Comparison of ENCODE assay signal across 10 cellular contexts in genomic region chr16:67531247-67531646, GRCh38. TPM values are rescaled to one million over a fixed set of nuclear protein-coding genes. Genes with fewer than 3 reads are reported as not detected.
A peak's percentile ranks its signal among the peaks of the same experiment; 100 is the strongest.
DNase-seq lines count a peak whose midpoint lies in the region; ATAC-seq, FAIRE-seq and TF ChIP-seq lines count a peak whose summit lies in the region.
"Had no signal": no experiment of that assay in that cellular context is flagged by ENCODE, and none has a peak within 500 bp of the region (broad histone marks: within the 10 kb centered on the region; RNA-seq: fewer than 3 reads in every experiment).

No MANE protein-coding gene starts in this region.

- peaks cover 10% of the 10 kb centered on the region for H3K4me1 ChIP-seq in MM.1S (ENCODE audit: low read length)
- H3K4me1 ChIP-seq in adrenal gland (replicated peaks in 1 of 2), result peaks cover 23 to 44% of the 10 kb centered on the region in 2 donors
- H3K4me1 ChIP-seq in lower lobe of right lung, result peaks cover 70% of the 10 kb centered on the region
- peaks cover 48% of the 10 kb centered on the region for H3K4me1 ChIP-seq in testis

- FAIRE-seq in frontal cortex (lab: Jason Lieb, UNC), result no peak
- FAIRE-seq: GM18507 had no signal

- intact Hi-C loops in adrenal gland (cut with DNase I), result no loop called here
- intact Hi-C loops in lower lobe of right lung (cut with DNase I), result no loop called here
- intact Hi-C loops in testis (cut with DNase I; ENCODE audit: low total_unique reads), result no loop called here

- WGBS in adrenal gland, 4 donors, result 61 to 85% (median 80%) methylated on average over 4 of the region's 4 CpGs
- 86% methylated on average over 4 of the region's 4 CpGs for WGBS in testis, 2 donors

- H3K9me2 ChIP-seq in MM.1S (replicated peaks; ENCODE audit: insufficient read depth, low read length), result no peaks in the 10 kb centered on the region

- no peak overlapping the region for H2AFZ ChIP-seq in MM.1S (ENCODE audit: low read length)

- DNase-seq in MM.1S, result no peak
- peak in 3 of 7 donors; percentile 36 to 44 (median 37) for DNase-seq in adrenal gland
- no peak for DNase-seq in lower lobe of right lung
- no peak for DNase-seq in testis
- no peak for DNase-seq in HuH-7.5 (ENCODE audit: low spot score)
- no peak for DNase-seq in frontal cortex (ENCODE audit: low spot score in 2 of 2)
- no peak for DNase-seq in NCI-H146 treated with DMSO at 0.1 percent for 48 hours (lab: John Stamatoyannopoulos, UW; ENCODE audit: unreplicated experiment)
- DNase-seq: NCI-H524 treated with DMSO at 0.1 percent for 48 hours had no signal

- H3K27ac ChIP-seq in MM.1S (ENCODE audit: low read length) (no peak overlapping the region), adrenal gland (peak overlapping the region in 3 of 5 donors; percentile 79 to 96 (median 84)), lower lobe of right lung (peak overlapping the region; percentile 93), testis (peak overlapping the region; percentile 87 to 91)

- H4K20me1 ChIP-seq in MM.1S (ENCODE audit: insufficient read depth, low read length), result no peaks in the 10 kb centered on the region

- peak overlapping the region; percentile 99; the same call in 1 of the 2 replicates for H3K4me2 ChIP-seq in MM.1S (ENCODE audit: low read depth, low read length)

- H3K9ac ChIP-seq in MM.1S (ENCODE audit: low read length), result no peak overlapping the region

- TF ChIP-seq CTCF in MM.1S (IDR thresholded peaks at IDR 0.05; ENCODE audit: low read length) (no peak), adrenal gland (IDR thresholded peaks at IDR 0.05) (no peak), lower lobe of right lung (IDR thresholded peaks at IDR 0.05) (no peak), testis (IDR thresholded peaks at IDR 0.05) (no peak)

- no peaks in the 10 kb centered on the region for H3K27me3 ChIP-seq in MM.1S (replicated peaks; ENCODE audit: insufficient read depth, low read length)
- no peaks in the 10 kb centered on the region for H3K27me3 ChIP-seq in adrenal gland
- no peaks in the 10 kb centered on the region for H3K27me3 ChIP-seq in lower lobe of right lung (ENCODE audit: low read depth)
- H3K27me3 ChIP-seq in testis, result no peaks in the 10 kb centered on the region

- no peaks in the 10 kb centered on the region for H3K36me3 ChIP-seq in MM.1S (replicated peaks; ENCODE audit: insufficient read depth, low read length)
- H3K36me3 ChIP-seq in adrenal gland (replicated peaks in 1 of 2), result no peaks in the 10 kb centered on the region
- H3K36me3 ChIP-seq in lower lobe of right lung, result no peaks in the 10 kb centered on the region
- no peaks in the 10 kb centered on the region for H3K36me3 ChIP-seq in testis (ENCODE audit: low read depth, missing control alignments)

- H3K9me3 ChIP-seq in MM.1S (replicated peaks; ENCODE audit: insufficient read depth, low read length) (no peaks in the 10 kb centered on the region), adrenal gland (replicated peaks in 1 of 3) (no peaks in the 10 kb centered on the region), lower lobe of right lung (no peaks in the 10 kb centered on the region), testis (no peaks in the 10 kb centered on the region)

- TF ChIP-seq POLR2A in adrenal gland (IDR thresholded peaks at IDR 0.05), result no peak
- no peak for TF ChIP-seq POLR2A in testis (IDR thresholded peaks at IDR 0.05)

- ATAC-seq in lower lobe of right lung (peak in 1 of 2 donors; percentile 22), GM19328 (IDR thresholded peaks at IDR 0.05; ENCODE audit: unreplicated experiment) (no peak)

- peaks cover 4% of the 10 kb centered on the region; the same call in 1 of the 2 replicates for H3F3A ChIP-seq in MM.1S (ENCODE audit: insufficient read depth, low read length)

- peaks cover 50% of the 10 kb centered on the region for H3K79me2 ChIP-seq in MM.1S (ENCODE audit: low read length)

- H3K4me3 ChIP-seq in MM.1S (ENCODE audit: low read length), result no peak overlapping the region
- no peak overlapping the region for H3K4me3 ChIP-seq in adrenal gland
- H3K4me3 ChIP-seq in lower lobe of right lung, result peak overlapping the region; percentile 76
- H3K4me3 ChIP-seq in testis, result no peak overlapping the region

RNA-seq across cellular contexts. Expression of gene RIPOR1, which starts 2.6 kb away (rescaled TPM):
- total RNA-seq in adrenal gland (100 to 1,000 TPM in 1 of 8 donors, 10 to 100 TPM in 7; 34.6 to 168 (median 64.1) TPM), lower lobe of right lung (112 TPM), testis (100 to 1,000 TPM in 1 of 2 donors, 10 to 100 TPM in 1; 79.4 to 109 TPM), frontal cortex (32.6 TPM)
- polyA plus RNA-seq in adrenal gland (10 to 100 TPM; 19.6 to 83.5 (median 56.6) TPM), testis (ENCODE audit: insufficient read depth, low read depth, low replicate concordance) (36.1 TPM)

RNA-seq across cellular contexts. Expression of gene CTCF, which starts 31.1 kb away (rescaled TPM):
- 10 to 100 TPM; 24.8 to 53.5 (median 31.6) TPM for total RNA-seq in adrenal gland
- 10 to 100 TPM; 18.4 to 34.6 (median 27.4) TPM for polyA plus RNA-seq in adrenal gland
- 36.2 TPM for total RNA-seq in lower lobe of right lung
- total RNA-seq in testis, result 10 to 100 TPM; 45.5 to 47.0 TPM
- polyA plus RNA-seq in testis (ENCODE audit: insufficient read depth, low read depth, low replicate concordance), result 25.9 TPM
- 62.0 TPM for total RNA-seq in frontal cortex

RNA-seq across cellular contexts. Expression of gene AGRP, which starts 47.9 kb away (rescaled TPM):
- 10 to 100 TPM in 3 of 8 donors, 1 to 10 TPM in 5; 3.1 to 23.1 (median 8.0) TPM for total RNA-seq in adrenal gland
- polyA plus RNA-seq in adrenal gland, result 10 to 100 TPM in 2 of 3 donors, 1 to 10 TPM in 1; 2.9 to 56.7 (median 52.0) TPM
- 8.5 TPM for total RNA-seq in lower lobe of right lung
- total RNA-seq in testis, result 1 to 10 TPM; 1.2 to 1.7 TPM
- polyA plus RNA-seq in testis (ENCODE audit: insufficient read depth, low read depth, low replicate concordance), result not detected
- total RNA-seq in frontal cortex, result not detected

RNA-seq across cellular contexts. Expression of gene ATP6V0D1, which starts 50.3 kb away (rescaled TPM):
- total RNA-seq in adrenal gland, result 100 to 1,000 TPM; 114 to 244 (median 168) TPM
- polyA plus RNA-seq in adrenal gland, result 100 to 1,000 TPM in 1 of 3 donors, 10 to 100 TPM in 2; 24.1 to 186 (median 31.9) TPM
- total RNA-seq in lower lobe of right lung, result 175 TPM
- total RNA-seq in testis, result 100 to 1,000 TPM in 1 of 2 donors, 10 to 100 TPM in 1; 95.0 to 135 TPM
- polyA plus RNA-seq in testis (ENCODE audit: insufficient read depth, low read depth, low replicate concordance), result 165 TPM
- 78.7 TPM for total RNA-seq in frontal cortex
